ENCODE assay signal across 9 cellular contexts in the genomic region with DNA sequence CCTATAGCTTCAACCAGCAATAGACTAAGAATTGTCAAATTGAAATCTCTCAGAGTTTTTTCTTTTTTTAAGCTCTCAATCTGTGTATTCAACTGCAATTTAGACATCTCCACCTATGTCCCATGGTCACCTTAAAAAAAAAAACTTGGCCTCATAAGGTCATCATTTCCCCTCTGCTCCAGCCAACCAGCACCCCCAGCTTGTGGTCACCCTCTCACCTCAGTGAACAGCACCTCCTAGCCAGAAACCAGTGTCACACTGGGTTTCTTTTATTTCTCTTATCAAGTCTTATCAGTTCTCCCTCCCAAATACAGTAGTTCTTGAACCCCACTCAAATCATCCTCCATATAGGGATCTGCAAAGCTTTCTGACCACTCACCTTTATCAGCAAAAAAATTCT. TPM values are rescaled to one million over a fixed set of nuclear protein-coding genes. Genes with fewer than 3 reads are reported as not detected.
DNase-seq lines count a peak whose midpoint lies in the region; ATAC-seq and TF ChIP-seq lines count a peak whose summit lies in the region.
"Had no signal": no experiment of that assay in that cellular context is flagged by ENCODE, and none has a peak within 500 bp of the region (broad histone marks: within the 10 kb centered on the region; RNA-seq: fewer than 3 reads in every experiment).

No MANE protein-coding gene starts in this region.

- H3K27me3 ChIP-seq in heart right ventricle, result no peaks in the 10 kb centered on the region
- H3K27me3 ChIP-seq in adipocyte (replicated peaks; ENCODE audit: control insufficient read depth, insufficient read depth, low read length), result no peaks in the 10 kb centered on the region
- no peaks in the 10 kb centered on the region for H3K27me3 ChIP-seq in kidney epithelial cell (ENCODE audit: control insufficient read depth, insufficient read depth, low read length)

- H3K36me3 ChIP-seq in heart right ventricle, result no peaks in the 10 kb centered on the region
- H3K36me3 ChIP-seq in adipocyte (ENCODE audit: control insufficient read depth, insufficient read depth, low read length, severe bottlenecking), result peaks cover 3% of the 10 kb centered on the region
- no peaks in the 10 kb centered on the region for H3K36me3 ChIP-seq in kidney epithelial cell (ENCODE audit: control insufficient read depth, insufficient read depth, low read length)
- H3K36me3 ChIP-seq: prostate gland had no signal

- H3K27ac ChIP-seq in heart right ventricle, result peak overlapping the region in 8 of 10 donors; percentile 34 to 100 (median 99)

- no peak overlapping the region for H3K9ac ChIP-seq in adipocyte (ENCODE audit: low read length)

- H3K27me3 Mint-ChIP-seq in type B pancreatic cell, result no peaks in the 10 kb centered on the region

- H3K9me3 Mint-ChIP-seq in type B pancreatic cell, result no peaks in the 10 kb centered on the region

- peaks cover 3 to 83% (median 76%) of the 10 kb centered on the region in 9 donors for H3K4me1 ChIP-seq in heart right ventricle
- H3K4me1 ChIP-seq in adipocyte (ENCODE audit: control insufficient read depth, insufficient read depth, low read length), result peaks cover 56% of the 10 kb centered on the region

- DNase-seq in heart right ventricle (no peak), cardiac septum (ENCODE audit: low spot score) (no peak), adipocyte (ENCODE audit: low read depth) (no peak), kidney epithelial cell (ENCODE audit: low read depth) (no peak), type B pancreatic cell (ENCODE audit: extremely low spot score, unreplicated experiment) (no peak), nucleus accumbens (lab: John Stamatoyannopoulos, UW) (no peak), MV-4-11 (lab: John Stamatoyannopoulos, UW) (no peak)

- ATAC-seq in heart right ventricle (no peak), GM18907 (IDR thresholded peaks at IDR 0.05; ENCODE audit: unreplicated experiment) (no peak)

- H3K4me3 ChIP-seq in heart right ventricle (peak overlapping the region in 4 of 10 donors; percentile 0 to 99 (median 74)), adipocyte (ENCODE audit: low read length) (peak overlapping the region; percentile 93), kidney epithelial cell (ENCODE audit: low read depth, low read length) (peak overlapping the region; percentile 97)
- H3K4me3 ChIP-seq: prostate gland had no signal

- peaks cover 3% of the 10 kb centered on the region for H3K36me3 Mint-ChIP-seq in type B pancreatic cell

- peak overlapping the region; percentile 68 for H3K27ac Mint-ChIP-seq in type B pancreatic cell

- H3K4me1 Mint-ChIP-seq in type B pancreatic cell (ENCODE audit: unreplicated experiment), result peaks cover 52% of the 10 kb centered on the region

- intact Hi-C loops in heart right ventricle (cut with DNase I), result no loop called here
- intact Hi-C loops in cardiac septum (cut with DNase I), result no loop called here

- H3K9me3 ChIP-seq in heart right ventricle (no peaks in the 10 kb centered on the region), adipocyte (ENCODE audit: control insufficient read depth, low read length) (no peaks in the 10 kb centered on the region)
- H3K9me3 ChIP-seq: prostate gland had no signal

- TF ChIP-seq CTCF in heart right ventricle (IDR thresholded peaks at IDR 0.05) (peak in 1 of 9 donors; percentile 12), kidney epithelial cell (IDR thresholded peaks at IDR 0.05; ENCODE audit: insufficient read depth, low read length, poor library complexity, severe bottlenecking) (peak; percentile 16), type B pancreatic cell (conservative IDR thresholded peaks at IDR 0.05) (no peak)

- H3K4me3 Mint-ChIP-seq in type B pancreatic cell, result peak overlapping the region; percentile 83

RNA-seq across cellular contexts. Expression of gene ITGB1, which starts 4.0 kb away (rescaled TPM):
- total RNA-seq in heart right ventricle (100 to 1,000 TPM; 503 to 713 (median 595) TPM), cardiac septum (715 TPM), kidney epithelial cell (1,462 and 2,227 TPM in 2 replicates), type B pancreatic cell (ENCODE audit: low replicate concordance) (224 and 240 TPM in 2 replicates)
- polyA plus RNA-seq in heart right ventricle, result 100 to 1,000 TPM; 169 to 828 TPM
